ENCODE assay signal across 1 cellular context in genomic region chr7:101156277-101156676, GRCh38.
A peak's percentile ranks its signal among the peaks of the same experiment; 100 is the strongest.
TF ChIP-seq lines count a peak whose summit lies in the region.

No MANE protein-coding gene starts in this region.

TF ChIP-seq in K562, 482 proteins besides CTCF, POLR2A, EP300 and RAD21:
- no peak for TF ChIP-seq LARP7 (IDR thresholded peaks at IDR 0.05)
- TF ChIP-seq ZNF274 (IDR thresholded peaks at IDR 0.05; ENCODE audit: borderline replicate concordance, low read depth, low read length) = no peak
- peak; percentile 80 for TF ChIP-seq CEBPB (tag; IDR thresholded peaks at IDR 0.05)
- no peak for TF ChIP-seq JUNB (CRISPR knock-in tag; conservative IDR thresholded peaks at IDR 0.05)
- TF ChIP-seq, protein P1, sequence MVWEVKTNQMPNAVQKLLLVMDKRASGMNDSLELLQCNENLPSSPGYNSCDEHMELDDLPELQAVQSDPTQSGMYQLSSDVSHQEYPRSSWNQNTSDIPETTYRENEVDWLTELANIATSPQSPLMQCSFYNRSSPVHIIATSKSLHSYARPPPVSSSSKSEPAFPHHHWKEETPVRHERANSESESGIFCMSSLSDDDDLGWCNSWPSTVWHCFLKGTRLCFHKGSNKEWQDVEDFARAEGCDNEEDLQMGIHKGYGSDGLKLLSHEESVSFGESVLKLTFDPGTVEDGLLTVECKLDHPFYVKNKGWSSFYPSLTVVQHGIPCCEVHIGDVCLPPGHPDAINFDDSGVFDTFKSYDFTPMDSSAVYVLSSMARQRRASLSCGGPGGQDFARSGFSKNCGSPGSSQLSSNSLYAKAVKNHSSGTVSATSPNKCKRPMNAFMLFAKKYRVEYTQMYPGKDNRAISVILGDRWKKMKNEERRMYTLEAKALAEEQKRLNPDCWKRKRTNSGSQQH (CRISPR knock-in tag; IDR thresholded peaks at IDR 0.05) = no peak
- TF ChIP-seq PTRF (tag; IDR thresholded peaks at IDR 0.05) = no peak
- TF ChIP-seq ZSCAN29 (IDR thresholded peaks at IDR 0.05) = no peak
- no peak for TF ChIP-seq RNF219 (CRISPR knock-in tag; IDR thresholded peaks at IDR 0.05)
- no peak for TF ChIP-seq SMARCA4 (IDR thresholded peaks at IDR 0.05)
- no peak for TF ChIP-seq EGR1 (conservative IDR thresholded peaks at IDR 0.05)
- TF ChIP-seq BRD9 (IDR thresholded peaks at IDR 0.05; ENCODE audit: low read depth, partially characterized antibody) = no peak
- no peak for TF ChIP-seq HMG20B (CRISPR knock-in tag; IDR thresholded peaks at IDR 0.05)
- TF ChIP-seq PREB (CRISPR knock-in tag; IDR thresholded peaks at IDR 0.05) = no peak
- no peak for TF ChIP-seq POLR3A (IDR thresholded peaks at IDR 0.05; ENCODE audit: borderline replicate concordance, extremely low read depth, insufficient read depth, insufficient read length)
- no peak for TF ChIP-seq BCLAF1 (IDR thresholded peaks at IDR 0.05; ENCODE audit: borderline replicate concordance in 1 of 2, control insufficient read depth in 1 of 2, low read depth in 2 of 2, low read length in 1 of 2)
- TF ChIP-seq, protein P2, sequence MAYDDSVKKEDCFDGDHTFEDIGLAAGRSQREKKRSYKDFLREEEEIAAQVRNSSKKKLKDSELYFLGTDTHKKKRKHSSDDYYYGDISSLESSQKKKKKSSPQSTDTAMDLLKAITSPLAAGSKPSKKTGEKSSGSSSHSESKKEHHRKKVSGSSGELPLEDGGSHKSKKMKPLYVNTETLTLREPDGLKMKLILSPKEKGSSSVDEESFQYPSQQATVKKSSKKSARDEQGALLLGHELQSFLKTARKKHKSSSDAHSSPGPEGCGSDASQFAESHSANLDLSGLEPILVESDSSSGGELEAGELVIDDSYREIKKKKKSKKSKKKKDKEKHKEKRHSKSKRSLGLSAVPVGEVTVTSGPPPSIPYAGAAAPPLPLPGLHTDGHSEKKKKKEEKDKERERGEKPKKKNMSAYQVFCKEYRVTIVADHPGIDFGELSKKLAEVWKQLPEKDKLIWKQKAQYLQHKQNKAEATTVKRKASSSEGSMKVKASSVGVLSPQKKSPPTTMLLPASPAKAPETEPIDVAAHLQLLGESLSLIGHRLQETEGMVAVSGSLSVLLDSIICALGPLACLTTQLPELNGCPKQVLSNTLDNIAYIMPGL (CRISPR knock-in tag; IDR thresholded peaks at IDR 0.05) = no peak
- no peak for TF ChIP-seq ZNF592 (IDR thresholded peaks at IDR 0.05)
- 0 out of 4 replicates have a peak, but pooled peaks of 1 of the 2 experiments have one; percentile 34 for TF ChIP-seq SIN3A (IDR thresholded peaks at IDR 0.05; ENCODE audit: borderline replicate concordance in 2 of 2, control insufficient read depth in 1 of 2, low read depth in 2 of 2, low read length in 2 of 2)
- no peak for TF ChIP-seq GABPB2 (CRISPR knock-in tag; conservative IDR thresholded peaks at IDR 0.05)
- no peak for TF ChIP-seq HNRNPH1 (optimal IDR thresholded peaks at IDR 0.05; ENCODE audit: low read depth, low read length)
- TF ChIP-seq RBM34 (IDR thresholded peaks at IDR 0.05; ENCODE audit: borderline replicate concordance, insufficient read depth, low read length) = no peak
- TF ChIP-seq ZNF695 (CRISPR knock-in tag; IDR thresholded peaks at IDR 0.05) = no peak
- no peak for TF ChIP-seq NCOA1 (IDR thresholded peaks at IDR 0.05; ENCODE audit: low read depth)
- no peak for TF ChIP-seq ZNF764 (CRISPR knock-in tag; IDR thresholded peaks at IDR 0.05; ENCODE audit: low read depth)
- no peak for TF ChIP-seq SAP30 (IDR thresholded peaks at IDR 0.05; ENCODE audit: borderline replicate concordance, insufficient read depth, low read depth, low read length, poor library complexity, severe bottlenecking)
- TF ChIP-seq ZNF224 (CRISPR knock-in tag; IDR thresholded peaks at IDR 0.05) = no peak
- no peak for TF ChIP-seq MTA2 (IDR thresholded peaks at IDR 0.05; ENCODE audit: low read depth)
- TF ChIP-seq ZFX (CRISPR knock-in tag; IDR thresholded peaks at IDR 0.05) = peak; percentile 36; the same call in 1 of the 2 replicates
- no peak for TF ChIP-seq USF1 (CRISPR knock-in tag; IDR thresholded peaks at IDR 0.05)
- no peak for TF ChIP-seq YY1 (IDR thresholded peaks at IDR 0.05; ENCODE audit: borderline replicate concordance in 1 of 3, control insufficient read depth in 1 of 3, extremely low read depth in 1 of 3, insufficient read depth in 3 of 3, insufficient read length in 1 of 3, insufficient replicate concordance in 2 of 3, low read depth in 1 of 3, low read length in 2 of 3)
- no peak for TF ChIP-seq EHMT2 (IDR thresholded peaks at IDR 0.05)
- TF ChIP-seq POLR2G (IDR thresholded peaks at IDR 0.05; ENCODE audit: low read depth, low read length) = no peak
- no peak for TF ChIP-seq RNF2 (IDR thresholded peaks at IDR 0.05)
- TF ChIP-seq TFAP4 (CRISPR knock-in tag; IDR thresholded peaks at IDR 0.05; ENCODE audit: borderline replicate concordance) = peak; percentile 18; the same call in 1 of the 2 replicates
